ENCODE assay signal across 12 cellular contexts in genomic region chr17:78278139-78278741, GRCh38. TPM values are rescaled to one million over a fixed set of nuclear protein-coding genes. Genes with fewer than 3 reads are reported as not detected.
DNase-seq lines count a peak whose midpoint lies in the region; ATAC-seq, FAIRE-seq and TF ChIP-seq lines count a peak whose summit lies in the region.
"Had no signal": no experiment of that assay in that cellular context is flagged by ENCODE, and none has a peak within 500 bp of the region (broad histone marks: within the 10 kb centered on the region; RNA-seq: fewer than 3 reads in every experiment).

No MANE protein-coding gene starts in this region.

- H3K4me3 ChIP-seq in gastroesophageal sphincter: no peak overlapping the region
- H3K4me3 ChIP-seq in small intestine (ENCODE audit: low read depth in 1 of 2, low read length in 2 of 2): no peak overlapping the region
- H3K4me3 ChIP-seq: esophagus squamous epithelium had no signal

- H3K36me3 ChIP-seq in gastroesophageal sphincter (no peaks in the 10 kb centered on the region), small intestine (ENCODE audit: control insufficient read depth in 2 of 2, insufficient read depth in 2 of 2, low read length in 2 of 2) (no peaks in the 10 kb centered on the region)
- H3K36me3 ChIP-seq: esophagus squamous epithelium had no signal

- H3K4me3 Mint-ChIP-seq in activated T-cell treated with anti-CD3 and anti-CD28 coated beads, Interleukin-2, amount 50 U/mL, for 24 hours: peak overlapping the region; percentile 38
- H3K4me3 Mint-ChIP-seq: stimulated activated naive CD8-positive, alpha-beta T cell treated with anti-CD3 and anti-CD28 coated beads, Interleukin-15, amount 100 ng/mL, for 72 hours had no signal

- no peaks in the 10 kb centered on the region for H3K9me3 ChIP-seq in gastroesophageal sphincter
- no peaks in the 10 kb centered on the region for H3K9me3 ChIP-seq in small intestine (ENCODE audit: control insufficient read depth, low read depth)
- H3K9me3 ChIP-seq: esophagus squamous epithelium had no signal

- TF ChIP-seq EP300 in gastroesophageal sphincter (IDR thresholded peaks at IDR 0.05): no peak

- H3K27ac Mint-ChIP-seq in activated T-cell treated with anti-CD3 and anti-CD28 coated beads, Interleukin-2, amount 50 U/mL, for 24 hours: peak overlapping the region; percentile 71

- H3K4me1 Mint-ChIP-seq in activated T-cell treated with anti-CD3 and anti-CD28 coated beads, Interleukin-2, amount 50 U/mL, for 24 hours (ENCODE audit: low read depth): peaks cover 16% of the 10 kb centered on the region

- no peak for TF ChIP-seq POLR2A in gastroesophageal sphincter (IDR thresholded peaks at IDR 0.05)

- H3K36me3 Mint-ChIP-seq in activated T-cell treated with anti-CD3 and anti-CD28 coated beads, Interleukin-2, amount 50 U/mL, for 24 hours (ENCODE audit: low read depth): no peaks in the 10 kb centered on the region

- peak; percentile 19 for ATAC-seq in gastroesophageal sphincter
- no peak for ATAC-seq in GM19452 (IDR thresholded peaks at IDR 0.05; ENCODE audit: unreplicated experiment)
- ATAC-seq in GM21360 (IDR thresholded peaks at IDR 0.05; ENCODE audit: unreplicated experiment): no peak

- H3K27me3 ChIP-seq in gastroesophageal sphincter (peaks cover 2% of the 10 kb centered on the region), small intestine (ENCODE audit: control insufficient read depth in 2 of 2, insufficient read depth in 2 of 2, low read length in 2 of 2) (no peaks in the 10 kb centered on the region)

- no peak for DNase-seq in activated T-cell treated with anti-CD3 and anti-CD28 coated beads, Interleukin-2, amount 50 U/mL, for 24 hours
- no peak for DNase-seq in activated T-cell treated with anti-CD3 and anti-CD28 coated beads, Interleukin-2, amount 50 U/mL, for 48 hours
- peak; percentile 94 for DNase-seq in NCI-H524 treated with DMSO at 0.1 percent for 48 hours (lab: John Stamatoyannopoulos, UW)
- DNase-seq in small intestine: peak; percentile 42
- DNase-seq in epidermal melanocyte (ENCODE audit: insufficient read length, low spot score): no peak
- DNase-seq: esophagus squamous epithelium; stimulated activated naive CD8-positive, alpha-beta T cell treated with anti-CD3 and anti-CD28 coated beads, Interleukin-15, amount 100 ng/mL, for 72 hours had no signal

- WGBS in gastroesophageal sphincter (ENCODE audit: low coverage in 1 of 2), 2 donors: no CpG with 5 or more reads among the region's 11 CpGs
- 32 to 50% (median 46%) methylated on average over 10 to 11 of the region's 11 CpGs for WGBS in small intestine, 3 donors

- no peak for FAIRE-seq in small intestine (lab: Jason Lieb, UNC)
- FAIRE-seq: H54 had no signal

- no peak for TF ChIP-seq CTCF in gastroesophageal sphincter (IDR thresholded peaks at IDR 0.05)

- H3K9me3 Mint-ChIP-seq in activated T-cell treated with anti-CD3 and anti-CD28 coated beads, Interleukin-2, amount 50 U/mL, for 24 hours: no peaks in the 10 kb centered on the region
- H3K9me3 Mint-ChIP-seq: stimulated activated naive CD8-positive, alpha-beta T cell treated with anti-CD3 and anti-CD28 coated beads, Interleukin-15, amount 100 ng/mL, for 72 hours had no signal

- H3K4me1 ChIP-seq in gastroesophageal sphincter (no peaks in the 10 kb centered on the region), small intestine (ENCODE audit: control insufficient read depth in 2 of 2, insufficient read depth in 1 of 2, low read depth in 1 of 2, low read length in 1 of 2) (peaks cover 2 to 5% of the 10 kb centered on the region in 2 donors)

- H3K27me3 Mint-ChIP-seq in activated T-cell treated with anti-CD3 and anti-CD28 coated beads, Interleukin-2, amount 50 U/mL, for 24 hours: no peaks in the 10 kb centered on the region
- H3K27me3 Mint-ChIP-seq: stimulated activated naive CD8-positive, alpha-beta T cell treated with anti-CD3 and anti-CD28 coated beads, Interleukin-15, amount 100 ng/mL, for 72 hours had no signal

- H3K27ac ChIP-seq in gastroesophageal sphincter: no peak overlapping the region
- H3K27ac ChIP-seq in small intestine (ENCODE audit: low read depth in 1 of 2, low read length in 1 of 2): peak overlapping the region in 1 of 2 donors; percentile 74

RNA-seq across cellular contexts. Expression of gene TMEM235, which starts 46.8 kb away (rescaled TPM):
- total RNA-seq in gastroesophageal sphincter: not detected
- not detected for polyA plus RNA-seq in small intestine
- total RNA-seq: RPMI7951 had no signal

Comparison
In these comparisons a context has a peak if more than half of its experiments do, and no peak if none do; other contexts are left out.
1. DNase-seq: peak in NCI-H524 treated with DMSO at 0.1 percent for 48 hours (single experiment) and small intestine (single experiment); none in activated T-cell treated with anti-CD3 and anti-CD28 coated beads, Interleukin-2, amount 50 U/mL, for 24 hours (single experiment), activated T-cell treated with anti-CD3 and anti-CD28 coated beads, Interleukin-2, amount 50 U/mL, for 48 hours (0 of 2) and epidermal melanocyte (single experiment).